In the genomic region with DNA sequence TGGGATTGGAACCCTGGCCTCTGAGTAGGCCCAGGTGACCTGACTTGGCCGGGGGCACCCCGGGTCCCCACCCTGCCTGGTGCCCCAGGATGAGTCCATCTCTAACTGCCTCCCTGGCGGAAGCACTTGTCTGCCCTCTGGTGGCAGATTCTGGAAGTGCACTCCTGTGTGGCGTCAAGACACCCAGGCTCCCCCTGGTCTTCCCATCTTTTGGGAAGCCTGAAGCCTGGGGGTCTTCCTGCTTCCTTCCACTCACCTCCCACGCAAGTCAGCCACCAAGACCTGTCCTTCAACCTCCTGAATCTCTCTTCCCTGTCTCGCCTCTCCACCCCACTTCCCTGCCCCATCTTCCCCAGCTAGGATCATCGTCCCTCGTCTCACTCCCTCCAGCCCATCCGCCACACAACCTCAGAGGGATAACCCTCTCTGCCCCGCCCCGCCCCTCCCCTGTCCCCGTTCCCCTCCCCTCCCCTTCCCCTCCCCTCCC, we compare ENCODE assay signal across 1 cellular context.
A peak's percentile ranks its signal among the peaks of the same experiment; 100 is the strongest.
TF ChIP-seq lines count a peak whose summit lies in the region.

No MANE protein-coding gene starts in this region.

TF ChIP-seq in K562, 482 proteins besides CTCF, POLR2A, EP300 and RAD21 (continued from another document):
- peak; percentile 70 for TF ChIP-seq ETV1 (tag; conservative IDR thresholded peaks at IDR 0.05; ENCODE audit: low read depth)
- 0 out of 2 replicates have a peak, but pooled peaks have one; percentile 57 for TF ChIP-seq NBN (IDR thresholded peaks at IDR 0.05; ENCODE audit: low read depth)
- TF ChIP-seq, protein P1, sequence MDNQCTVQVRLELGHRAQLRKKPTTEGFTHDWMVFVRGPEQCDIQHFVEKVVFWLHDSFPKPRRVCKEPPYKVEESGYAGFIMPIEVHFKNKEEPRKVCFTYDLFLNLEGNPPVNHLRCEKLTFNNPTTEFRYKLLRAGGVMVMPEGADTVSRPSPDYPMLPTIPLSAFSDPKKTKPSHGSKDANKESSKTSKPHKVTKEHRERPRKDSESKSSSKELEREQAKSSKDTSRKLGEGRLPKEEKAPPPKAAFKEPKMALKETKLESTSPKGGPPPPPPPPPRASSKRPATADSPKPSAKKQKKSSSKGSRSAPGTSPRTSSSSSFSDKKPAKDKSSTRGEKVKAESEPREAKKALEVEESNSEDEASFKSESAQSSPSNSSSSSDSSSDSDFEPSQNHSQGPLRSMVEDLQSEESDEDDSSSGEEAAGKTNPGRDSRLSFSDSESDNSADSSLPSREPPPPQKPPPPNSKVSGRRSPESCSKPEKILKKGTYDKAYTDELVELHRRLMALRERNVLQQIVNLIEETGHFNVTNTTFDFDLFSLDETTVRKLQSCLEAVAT (IDR thresholded peaks at IDR 0.05), result peak in 1 of 2 experiments; percentile 46; a peak in 1 of 4 replicates
- TF ChIP-seq CC2D1A (IDR thresholded peaks at IDR 0.05), result peak; percentile 55; the same call in 1 of the 2 replicates
- TF ChIP-seq, protein P2, sequence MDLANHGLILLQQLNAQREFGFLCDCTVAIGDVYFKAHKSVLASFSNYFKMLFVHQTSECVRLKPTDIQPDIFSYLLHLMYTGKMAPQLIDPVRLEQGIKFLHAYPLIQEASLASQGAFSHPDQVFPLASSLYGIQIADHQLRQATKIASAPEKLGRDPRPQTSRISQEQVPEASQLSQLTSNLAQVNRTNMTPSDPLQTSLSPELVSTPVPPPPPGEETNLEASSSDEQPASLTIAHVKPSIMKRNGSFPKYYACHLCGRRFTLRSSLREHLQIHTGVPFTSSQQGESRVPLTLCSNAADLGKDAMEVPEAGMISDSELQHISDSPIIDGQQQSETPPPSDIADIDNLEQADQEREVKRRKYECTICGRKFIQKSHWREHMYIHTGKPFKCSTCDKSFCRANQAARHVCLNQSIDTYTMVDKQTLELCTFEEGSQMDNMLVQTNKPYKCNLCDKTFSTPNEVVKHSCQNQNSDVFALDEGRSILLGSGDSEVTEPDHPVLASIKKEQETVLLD (IDR thresholded peaks at IDR 0.05), result no peak
- TF ChIP-seq NEUROD1 (IDR thresholded peaks at IDR 0.05; ENCODE audit: borderline replicate concordance, low read depth, low read length, partially characterized antibody), result peak; percentile 65
- TF ChIP-seq STAG1 (CRISPR knock-in tag; IDR thresholded peaks at IDR 0.05; ENCODE audit: borderline replicate concordance), result peak; percentile 69; the same call in 1 of the 2 replicates
- peak; percentile 74 for TF ChIP-seq ARID2 (IDR thresholded peaks at IDR 0.05)
- TF ChIP-seq ELF4 (CRISPR knock-in tag; IDR thresholded peaks at IDR 0.05), result 0 out of 2 replicates have a peak, but pooled peaks have one; percentile 38
- TF ChIP-seq, protein P3, sequence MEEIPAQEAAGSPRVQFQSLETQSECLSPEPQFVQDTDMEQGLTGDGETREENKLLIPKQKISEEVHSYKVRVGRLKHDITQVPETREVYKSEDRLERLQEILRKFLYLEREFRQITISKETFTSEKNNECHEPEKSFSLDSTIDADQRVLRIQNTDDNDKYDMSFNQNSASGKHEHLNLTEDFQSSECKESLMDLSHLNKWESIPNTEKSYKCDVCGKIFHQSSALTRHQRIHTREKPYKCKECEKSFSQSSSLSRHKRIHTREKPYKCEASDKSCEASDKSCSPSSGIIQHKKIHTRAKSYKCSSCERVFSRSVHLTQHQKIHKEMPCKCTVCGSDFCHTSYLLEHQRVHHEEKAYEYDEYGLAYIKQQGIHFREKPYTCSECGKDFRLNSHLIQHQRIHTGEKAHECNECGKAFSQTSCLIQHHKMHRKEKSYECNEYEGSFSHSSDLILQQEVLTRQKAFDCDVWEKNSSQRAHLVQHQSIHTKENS (CRISPR knock-in tag; IDR thresholded peaks at IDR 0.05), result no peak
- TF ChIP-seq HDAC2 (IDR thresholded peaks at IDR 0.05), result 0 out of 2 replicates have a peak, but pooled peaks have one; percentile 43
- TF ChIP-seq SMC3 (conservative IDR thresholded peaks at IDR 0.05; ENCODE audit: insufficient read depth, low read depth, low read length), result peak; percentile 85
- no peak for TF ChIP-seq ZNF398 (CRISPR knock-in tag; IDR thresholded peaks at IDR 0.05)
